19 cellular contexts compared by ENCODE assay signal in the genomic region with DNA sequence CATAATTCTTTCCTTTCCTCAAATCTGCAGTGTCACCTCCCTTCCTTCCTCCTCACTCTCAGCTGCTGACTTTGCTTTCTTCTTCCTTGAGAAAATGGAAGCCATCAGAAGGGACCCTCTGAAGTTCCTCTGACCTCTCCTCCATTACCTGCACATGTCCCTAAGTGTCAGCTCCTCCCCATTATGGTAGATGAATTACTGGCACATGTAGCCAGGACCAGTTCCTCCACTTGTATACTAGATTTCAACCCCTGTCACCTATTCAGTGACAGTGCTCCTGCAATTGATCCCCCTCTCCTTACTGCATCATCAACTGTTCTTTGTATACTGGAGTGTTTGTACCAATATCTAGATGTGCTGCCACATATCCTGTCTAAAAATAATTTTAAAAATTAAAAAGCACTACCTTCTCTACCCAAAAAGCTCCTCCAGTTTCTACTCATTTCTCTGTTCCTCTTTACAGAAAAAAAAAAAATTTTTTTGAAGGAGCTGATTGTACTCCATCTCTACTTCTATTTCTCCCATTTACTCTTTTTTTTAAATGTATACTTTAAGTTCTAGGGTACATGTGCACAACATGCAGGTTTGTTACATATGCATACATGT.
"Had no signal": no experiment of that assay in that cellular context is flagged by ENCODE, and none has a peak within 500 bp of the region (broad histone marks: within the 10 kb centered on the region; RNA-seq: fewer than 3 reads in every experiment).

No MANE protein-coding gene starts in this region.

- ATAC-seq: activated T-cell treated with anti-CD3 and anti-CD28 coated beads, Interleukin-2, amount 50 U/mL, for 4 hours; heart left ventricle; left ventricle myocardium superior; natural killer cell treated with Interleukin-12 subunit alpha and Interleukin-12 subunit beta and Interleukin-15 and Interleukin-18, amount 100 ng/mL, for 72 hours had no signal

- H3K27ac Mint-ChIP-seq: activated naive CD8-positive, alpha-beta T cell treated with anti-CD3 and anti-CD28 coated beads, Interleukin-2, amount 10 ng/mL, durations not matched to agents 7 days and 5 days; mesothelial cell of epicardium; natural killer cell treated with Interleukin-12 subunit alpha and Interleukin-12 subunit beta and Interleukin-15 and Interleukin-18, amount 100 ng/mL, for 72 hours; stimulated activated naive CD8-positive, alpha-beta T cell treated with anti-CD3 and anti-CD28 coated beads, Interleukin-15, Interleukin-2, amounts not matched to agents 100 ng/mL and 50 ng/mL, for 24 hours had no signal

- DNase-seq: activated CD4-positive, alpha-beta T cell treated with anti-CD3 and anti-CD28 coated beads for 1 hour; activated CD8-positive, alpha-beta memory T cell treated with anti-CD3 and anti-CD28 coated beads for 24 hours; activated CD8-positive, alpha-beta memory T cell treated with anti-CD3 and anti-CD28 coated beads, Interleukin-2, amount 50 U/mL, for 4 hours; activated naive CD4-positive, alpha-beta T cell treated with Interleukin-2 at 50 U/mL for 16 hours; activated naive CD8-positive, alpha-beta T cell treated with anti-CD3 and anti-CD28 coated beads, Interleukin-2, amount 10 ng/mL, durations not matched to agents 7 days and 5 days; activated T-cell treated with anti-CD3 and anti-CD28 coated beads, Interleukin-2, amount 50 U/mL, for 4 hours; amniotic stem cell; colonic mucosa; heart left ventricle; left ventricle myocardium superior; mammary epithelial cell; stimulated activated CD4-positive, alpha-beta T cell treated with anti-CD3 and anti-CD28 coated beads, Interleukin-4, amount 100 ng/mL, for 1 hour; substantia nigra; tibial artery had no signal

- H3K4me3 Mint-ChIP-seq: activated naive CD8-positive, alpha-beta T cell treated with anti-CD3 and anti-CD28 coated beads, Interleukin-2, amount 10 ng/mL, durations not matched to agents 7 days and 5 days; activated T-cell treated with anti-CD3 and anti-CD28 coated beads, Interleukin-2, amount 50 U/mL, for 4 hours; central memory CD8-positive, alpha-beta T cell; mesothelial cell of epicardium; natural killer cell treated with Interleukin-12 subunit alpha and Interleukin-12 subunit beta and Interleukin-15 and Interleukin-18, amount 100 ng/mL, for 72 hours; stimulated activated naive CD8-positive, alpha-beta T cell treated with anti-CD3 and anti-CD28 coated beads, Interleukin-15, Interleukin-2, amounts not matched to agents 100 ng/mL and 50 ng/mL, for 24 hours had no signal

- H3K4me1 Mint-ChIP-seq: central memory CD8-positive, alpha-beta T cell had no signal

- H3K27me3 Mint-ChIP-seq: activated naive CD8-positive, alpha-beta T cell treated with anti-CD3 and anti-CD28 coated beads, Interleukin-2, amount 10 ng/mL, durations not matched to agents 7 days and 5 days; central memory CD8-positive, alpha-beta T cell; progenitor cell of endocrine pancreas; stimulated activated naive CD8-positive, alpha-beta T cell treated with anti-CD3 and anti-CD28 coated beads, Interleukin-15, Interleukin-2, amounts not matched to agents 100 ng/mL and 50 ng/mL, for 24 hours had no signal

- H3K36me3 Mint-ChIP-seq: activated naive CD8-positive, alpha-beta T cell treated with anti-CD3 and anti-CD28 coated beads, Interleukin-2, amount 10 ng/mL, durations not matched to agents 7 days and 5 days; mesothelial cell of epicardium; natural killer cell treated with Interleukin-12 subunit alpha and Interleukin-12 subunit beta and Interleukin-15 and Interleukin-18, amount 100 ng/mL, for 72 hours had no signal

- H3K9me3 Mint-ChIP-seq: activated naive CD8-positive, alpha-beta T cell treated with anti-CD3 and anti-CD28 coated beads, Interleukin-2, amount 10 ng/mL, durations not matched to agents 7 days and 5 days; activated T-cell treated with anti-CD3 and anti-CD28 coated beads, Interleukin-2, amount 50 U/mL, for 4 hours; central memory CD8-positive, alpha-beta T cell; natural killer cell treated with Interleukin-12 subunit alpha and Interleukin-12 subunit beta and Interleukin-15 and Interleukin-18, amount 100 ng/mL, for 72 hours; stimulated activated naive CD8-positive, alpha-beta T cell treated with anti-CD3 and anti-CD28 coated beads, Interleukin-15, Interleukin-2, amounts not matched to agents 100 ng/mL and 50 ng/mL, for 24 hours had no signal
